Comparison of ENCODE assay signal across 30 cellular contexts in genomic region chr11:69966910-69967309, GRCh38.
"Had no signal": no experiment of that assay in that cellular context is flagged by ENCODE, and none has a peak within 500 bp of the region (broad histone marks: within the 10 kb centered on the region; RNA-seq: fewer than 3 reads in every experiment).

No MANE protein-coding gene starts in this region.

- H3K27ac ChIP-seq: cardiac muscle cell, colonic mucosa, epithelial cell of prostate had no signal

- H3K9me3 ChIP-seq: ascending aorta, breast epithelium, colonic mucosa, gastroesophageal sphincter, heart right ventricle had no signal

- H3K27me3 ChIP-seq: ascending aorta, breast epithelium, cardiac muscle cell, colonic mucosa had no signal

- DNase-seq: activated CD4-positive, alpha-beta memory T cell treated with anti-CD3 and anti-CD28 coated beads for 36 hours; activated CD4-positive, alpha-beta T cell treated with anti-CD3 and anti-CD28 coated beads for 36 hours; activated CD4-positive, alpha-beta T cell treated with anti-CD3 and anti-CD28 coated beads, Interleukin-2, amount 10 ng/mL, durations not matched to agents 24 days and 14 days; activated CD4-positive, CD25-positive, alpha-beta regulatory T cell; activated CD4-positive, CD25-positive, alpha-beta regulatory T cell treated with anti-CD3 and anti-CD28 coated beads, Interleukin-2, amount 50 U/mL, for 72 hours; activated CD8-positive, alpha-beta memory T cell treated with anti-CD3 and anti-CD28 coated beads, Interleukin-2, amount 50 U/mL, for 48 hours; activated CD8-positive, alpha-beta T cell treated with anti-CD3 and anti-CD28 coated beads, Interleukin-2, amount 10 ng/mL, durations not matched to agents 7 days and 5 days; activated gamma-delta T cell; activated naive CD4-positive, alpha-beta T cell; activated naive CD4-positive, alpha-beta T cell treated with anti-CD3 and anti-CD28 coated beads, Interleukin-2, amount 10 ng/mL, durations not matched to agents 7 days and 5 days; activated naive CD8-positive, alpha-beta T cell treated with anti-CD3 and anti-CD28 coated beads, Interleukin-2, amount 10 ng/mL, durations not matched to agents 7 days and 5 days; activated T-cell treated with anti-CD3 and anti-CD28 coated beads for 4 hours; activated T-cell treated with anti-CD3 and anti-CD28 coated beads, Interleukin-2, amount 50 U/mL, for 24 hours; activated T-cell treated with anti-CD3 and anti-CD28 coated beads, Interleukin-2, amount 50 U/mL, for 72 hours; central memory CD4-positive, alpha-beta T cell; cerebellar nuclear complex; effector CD8-positive, alpha-beta T cell; esophagus squamous epithelium; foreskin melanocyte; heart right ventricle; T-helper 17 cell; T1000 had no signal

- FAIRE-seq: endometrium, endothelial cell of umbilical vein had no signal

- H3K4me3 ChIP-seq: ascending aorta, breast epithelium, cardiac muscle cell, esophagus squamous epithelium, gastroesophageal sphincter, heart right ventricle had no signal

- H3K36me3 ChIP-seq: ascending aorta, breast epithelium, cardiac muscle cell, colonic mucosa, esophagus squamous epithelium, gastroesophageal sphincter, heart right ventricle had no signal
